In genomic region chr17:68567035-68567434, GRCh38 we compare ENCODE assay signal across 1 cellular context.
TF ChIP-seq lines count a peak whose summit lies in the region.

No MANE protein-coding gene starts in this region.

TF ChIP-seq in liver, 16 proteins besides CTCF, POLR2A, EP300 and RAD21 (continued from another document):
- peak; percentile 52 for TF ChIP-seq ATF3 (IDR thresholded peaks at IDR 0.05)
- TF ChIP-seq JUND (IDR thresholded peaks at IDR 0.05) = peak; percentile 72 to 78
- TF ChIP-seq MAX (IDR thresholded peaks at IDR 0.05) = peak; percentile 11
- peak; percentile 70 to 79 for TF ChIP-seq HNF4A (conservative IDR thresholded peaks at IDR 0.05)
